ENCODE assay signal across 2 cellular contexts in genomic region chr15:68034719-68035293, GRCh38.
A peak's percentile ranks its signal among the peaks of the same experiment; 100 is the strongest.
TF ChIP-seq lines count a peak whose summit lies in the region.

No MANE protein-coding gene starts in this region.

TF ChIP-seq in GM12878, 131 proteins besides CTCF, POLR2A, EP300 and RAD21:
- 0 out of 2 replicates have a peak, but pooled peaks have one; percentile 10 for TF ChIP-seq PKNOX1 (IDR thresholded peaks at IDR 0.05)
- TF ChIP-seq YBX1 (IDR thresholded peaks at IDR 0.05) = 0 out of 2 replicates have a peak, but pooled peaks have one; percentile 58
- TF ChIP-seq MTA2 (IDR thresholded peaks at IDR 0.05; ENCODE audit: low read depth) = no peak

TF ChIP-seq in GM23338, 12 proteins besides CTCF, POLR2A, EP300 and RAD21 (continued from another document):
- TF ChIP-seq ETS1 (IDR thresholded peaks at IDR 0.05) = no peak
- no peak for TF ChIP-seq STAT1 (IDR thresholded peaks at IDR 0.05; ENCODE audit: unreplicated experiment)
- no peak for TF ChIP-seq REST (IDR thresholded peaks at IDR 0.05; ENCODE audit: unreplicated experiment)
TF ChIP-seq in GM23338: peak in this region for 0.
